1 cellular context compared by ENCODE assay signal in the genomic region with DNA sequence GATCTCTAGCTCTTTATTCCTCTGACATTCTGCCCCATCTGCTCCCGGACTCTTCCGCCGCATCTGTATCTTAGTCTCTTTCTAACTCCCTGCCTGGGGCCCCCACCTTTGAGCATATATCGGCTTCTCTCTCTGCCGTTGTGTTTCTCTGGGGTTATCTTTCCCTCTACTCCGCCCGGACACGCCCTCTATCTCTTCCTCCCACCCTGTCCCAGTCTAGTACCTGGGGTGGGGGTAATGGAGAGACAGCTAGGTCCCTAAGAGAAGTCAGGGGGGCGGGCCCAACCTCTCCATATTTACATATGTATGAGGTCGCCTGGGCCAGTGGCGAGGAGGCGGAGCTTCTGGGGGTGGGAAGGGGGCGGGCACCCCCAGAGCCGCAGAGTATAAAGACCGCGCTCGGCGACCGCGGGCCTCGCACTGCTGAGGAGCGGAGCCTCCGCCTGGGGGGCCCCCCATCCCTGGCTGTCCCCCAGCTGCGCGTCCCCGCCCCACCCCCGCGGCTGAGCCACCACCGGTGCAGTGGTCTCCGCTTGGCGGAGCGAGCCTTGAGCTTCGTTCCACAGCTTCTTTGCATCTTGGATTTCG.
A peak's percentile ranks its signal among the peaks of the same experiment; 100 is the strongest.
TF ChIP-seq lines count a peak whose summit lies in the region.

A gene with protein sequence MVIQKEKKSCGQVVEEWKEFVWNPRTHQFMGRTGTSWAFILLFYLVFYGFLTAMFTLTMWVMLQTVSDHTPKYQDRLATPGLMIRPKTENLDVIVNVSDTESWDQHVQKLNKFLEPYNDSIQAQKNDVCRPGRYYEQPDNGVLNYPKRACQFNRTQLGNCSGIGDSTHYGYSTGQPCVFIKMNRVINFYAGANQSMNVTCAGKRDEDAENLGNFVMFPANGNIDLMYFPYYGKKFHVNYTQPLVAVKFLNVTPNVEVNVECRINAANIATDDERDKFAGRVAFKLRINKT (plus strand): TSS at position 418 of the 588 bp plus-strand sequence. CDS start 593 bp downstream, outside the sequence.

TF ChIP-seq in K562, 482 proteins besides CTCF, POLR2A, EP300 and RAD21 (continues in another document):
- TF ChIP-seq, protein P1, sequence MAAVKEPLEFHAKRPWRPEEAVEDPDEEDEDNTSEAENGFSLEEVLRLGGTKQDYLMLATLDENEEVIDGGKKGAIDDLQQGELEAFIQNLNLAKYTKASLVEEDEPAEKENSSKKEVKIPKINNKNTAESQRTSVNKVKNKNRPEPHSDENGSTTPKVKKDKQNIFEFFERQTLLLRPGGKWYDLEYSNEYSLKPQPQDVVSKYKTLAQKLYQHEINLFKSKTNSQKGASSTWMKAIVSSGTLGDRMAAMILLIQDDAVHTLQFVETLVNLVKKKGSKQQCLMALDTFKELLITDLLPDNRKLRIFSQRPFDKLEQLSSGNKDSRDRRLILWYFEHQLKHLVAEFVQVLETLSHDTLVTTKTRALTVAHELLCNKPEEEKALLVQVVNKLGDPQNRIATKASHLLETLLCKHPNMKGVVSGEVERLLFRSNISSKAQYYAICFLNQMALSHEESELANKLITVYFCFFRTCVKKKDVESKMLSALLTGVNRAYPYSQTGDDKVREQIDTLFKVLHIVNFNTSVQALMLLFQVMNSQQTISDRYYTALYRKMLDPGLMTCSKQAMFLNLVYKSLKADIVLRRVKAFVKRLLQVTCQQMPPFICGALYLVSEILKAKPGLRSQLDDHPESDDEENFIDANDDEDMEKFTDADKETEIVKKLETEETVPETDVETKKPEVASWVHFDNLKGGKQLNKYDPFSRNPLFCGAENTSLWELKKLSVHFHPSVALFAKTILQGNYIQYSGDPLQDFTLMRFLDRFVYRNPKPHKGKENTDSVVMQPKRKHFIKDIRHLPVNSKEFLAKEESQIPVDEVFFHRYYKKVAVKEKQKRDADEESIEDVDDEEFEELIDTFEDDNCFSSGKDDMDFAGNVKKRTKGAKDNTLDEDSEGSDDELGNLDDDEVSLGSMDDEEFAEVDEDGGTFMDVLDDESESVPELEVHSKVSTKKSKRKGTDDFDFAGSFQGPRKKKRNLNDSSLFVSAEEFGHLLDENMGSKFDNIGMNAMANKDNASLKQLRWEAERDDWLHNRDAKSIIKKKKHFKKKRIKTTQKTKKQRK (IDR thresholded peaks at IDR 0.05; ENCODE audit: borderline replicate concordance, low read depth, low read length) = no peak
- TF ChIP-seq TCF3 (CRISPR knock-in tag; IDR thresholded peaks at IDR 0.05) = peak; percentile 49; the same call in 1 of the 2 replicates
- no peak for TF ChIP-seq ZEB2 (IDR thresholded peaks at IDR 0.05)
- no peak for TF ChIP-seq ZC3H8 (IDR thresholded peaks at IDR 0.05)
- TF ChIP-seq EP400 (IDR thresholded peaks at IDR 0.05) = 0 out of 2 replicates have a peak, but pooled peaks have one; percentile 11
- TF ChIP-seq, protein P2, sequence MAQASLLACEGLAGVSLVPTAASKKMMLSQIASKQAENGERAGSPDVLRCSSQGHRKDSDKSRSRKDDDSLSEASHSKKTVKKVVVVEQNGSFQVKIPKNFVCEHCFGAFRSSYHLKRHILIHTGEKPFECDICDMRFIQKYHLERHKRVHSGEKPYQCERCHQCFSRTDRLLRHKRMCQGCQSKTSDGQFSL (CRISPR knock-in tag; IDR thresholded peaks at IDR 0.05) = peak; percentile 94
- TF ChIP-seq, protein P2 (tag; IDR thresholded peaks at IDR 0.05) = peak in 1 of 2 experiments; percentile 88; a peak in 2 of 4 replicates
- peak; percentile 63; the same call in 1 of the 2 replicates for TF ChIP-seq ZBTB7A (IDR thresholded peaks at IDR 0.05; ENCODE audit: borderline replicate concordance, control insufficient read depth, low read depth, low read length)
- peak; percentile 88 for TF ChIP-seq POLR2G (IDR thresholded peaks at IDR 0.05; ENCODE audit: low read depth, low read length)
- TF ChIP-seq, protein P3, sequence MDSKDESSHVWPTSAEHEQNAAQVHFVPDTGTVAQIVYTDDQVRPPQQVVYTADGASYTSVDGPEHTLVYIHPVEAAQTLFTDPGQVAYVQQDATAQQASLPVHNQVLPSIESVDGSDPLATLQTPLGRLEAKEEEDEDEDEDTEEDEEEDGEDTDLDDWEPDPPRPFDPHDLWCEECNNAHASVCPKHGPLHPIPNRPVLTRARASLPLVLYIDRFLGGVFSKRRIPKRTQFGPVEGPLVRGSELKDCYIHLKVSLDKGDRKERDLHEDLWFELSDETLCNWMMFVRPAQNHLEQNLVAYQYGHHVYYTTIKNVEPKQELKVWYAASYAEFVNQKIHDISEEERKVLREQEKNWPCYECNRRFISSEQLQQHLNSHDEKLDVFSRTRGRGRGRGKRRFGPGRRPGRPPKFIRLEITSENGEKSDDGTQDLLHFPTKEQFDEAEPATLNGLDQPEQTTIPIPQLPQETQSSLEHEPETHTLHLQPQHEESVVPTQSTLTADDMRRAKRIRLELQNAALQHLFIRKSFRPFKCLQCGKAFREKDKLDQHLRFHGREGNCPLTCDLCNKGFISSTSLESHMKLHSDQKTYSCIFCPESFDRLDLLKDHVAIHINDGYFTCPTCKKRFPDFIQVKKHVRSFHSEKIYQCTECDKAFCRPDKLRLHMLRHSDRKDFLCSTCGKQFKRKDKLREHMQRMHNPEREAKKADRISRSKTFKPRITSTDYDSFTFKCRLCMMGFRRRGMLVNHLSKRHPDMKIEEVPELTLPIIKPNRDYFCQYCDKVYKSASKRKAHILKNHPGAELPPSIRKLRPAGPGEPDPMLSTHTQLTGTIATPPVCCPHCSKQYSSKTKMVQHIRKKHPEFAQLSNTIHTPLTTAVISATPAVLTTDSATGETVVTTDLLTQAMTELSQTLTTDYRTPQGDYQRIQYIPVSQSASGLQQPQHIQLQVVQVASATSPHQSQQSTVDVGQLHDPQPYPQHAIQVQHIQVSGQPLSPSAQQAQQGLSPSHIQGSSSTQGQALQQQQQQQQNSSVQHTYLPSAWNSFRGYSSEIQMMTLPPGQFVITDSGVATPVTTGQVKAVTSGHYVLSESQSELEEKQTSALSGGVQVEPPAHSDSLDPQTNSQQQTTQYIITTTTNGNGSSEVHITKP (IDR thresholded peaks at IDR 0.05; ENCODE audit: partially characterized antibody) = peak; percentile 35
- no peak for TF ChIP-seq PPARD (CRISPR knock-in tag; IDR thresholded peaks at IDR 0.05)
- no peak for TF ChIP-seq EZH2 (IDR thresholded peaks at IDR 0.05; ENCODE audit: borderline replicate concordance, low read depth, low read length)
- TF ChIP-seq SMAD4 (CRISPR knock-in tag; conservative IDR thresholded peaks at IDR 0.05) = no peak
- TF ChIP-seq STAG1 (CRISPR knock-in tag; IDR thresholded peaks at IDR 0.05; ENCODE audit: borderline replicate concordance) = no peak
- TF ChIP-seq MBD2 (IDR thresholded peaks at IDR 0.05; ENCODE audit: borderline replicate concordance, low read depth) = 0 out of 2 replicates have a peak, but pooled peaks have one; percentile 18
- peak; percentile 63 for TF ChIP-seq NCOR1 (IDR thresholded peaks at IDR 0.05)
- TF ChIP-seq, protein P4, sequence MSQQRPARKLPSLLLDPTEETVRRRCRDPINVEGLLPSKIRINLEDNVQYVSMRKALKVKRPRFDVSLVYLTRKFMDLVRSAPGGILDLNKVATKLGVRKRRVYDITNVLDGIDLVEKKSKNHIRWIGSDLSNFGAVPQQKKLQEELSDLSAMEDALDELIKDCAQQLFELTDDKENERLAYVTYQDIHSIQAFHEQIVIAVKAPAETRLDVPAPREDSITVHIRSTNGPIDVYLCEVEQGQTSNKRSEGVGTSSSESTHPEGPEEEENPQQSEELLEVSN (IDR thresholded peaks at IDR 0.05; ENCODE audit: borderline replicate concordance in 1 of 2, extremely low read depth in 1 of 2, insufficient read depth in 1 of 2, insufficient read length in 1 of 2, low read depth in 1 of 2, low read length in 1 of 2, poor library complexity in 1 of 2, severe bottlenecking in 1 of 2) = peak in 1 of 2 experiments; percentile 9
- TF ChIP-seq U2AF1 (optimal IDR thresholded peaks at IDR 0.05; ENCODE audit: low read depth, low read length) = no peak
- TF ChIP-seq XRCC3 (IDR thresholded peaks at IDR 0.05) = no peak
- TF ChIP-seq CBFA2T2 (conservative IDR thresholded peaks at IDR 0.05) = peak; percentile 69
- TF ChIP-seq, protein P5, sequence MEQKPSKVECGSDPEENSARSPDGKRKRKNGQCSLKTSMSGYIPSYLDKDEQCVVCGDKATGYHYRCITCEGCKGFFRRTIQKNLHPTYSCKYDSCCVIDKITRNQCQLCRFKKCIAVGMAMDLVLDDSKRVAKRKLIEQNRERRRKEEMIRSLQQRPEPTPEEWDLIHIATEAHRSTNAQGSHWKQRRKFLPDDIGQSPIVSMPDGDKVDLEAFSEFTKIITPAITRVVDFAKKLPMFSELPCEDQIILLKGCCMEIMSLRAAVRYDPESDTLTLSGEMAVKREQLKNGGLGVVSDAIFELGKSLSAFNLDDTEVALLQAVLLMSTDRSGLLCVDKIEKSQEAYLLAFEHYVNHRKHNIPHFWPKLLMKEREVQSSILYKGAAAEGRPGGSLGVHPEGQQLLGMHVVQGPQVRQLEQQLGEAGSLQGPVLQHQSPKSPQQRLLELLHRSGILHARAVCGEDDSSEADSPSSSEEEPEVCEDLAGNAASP (IDR thresholded peaks at IDR 0.05) = no peak
- peak; percentile 44; the same call in 1 of the 2 replicates for TF ChIP-seq SP1 (CRISPR knock-in tag; IDR thresholded peaks at IDR 0.05)
- TF ChIP-seq ZNF354B (CRISPR knock-in tag; IDR thresholded peaks at IDR 0.05) = no peak
- TF ChIP-seq, protein P6, sequence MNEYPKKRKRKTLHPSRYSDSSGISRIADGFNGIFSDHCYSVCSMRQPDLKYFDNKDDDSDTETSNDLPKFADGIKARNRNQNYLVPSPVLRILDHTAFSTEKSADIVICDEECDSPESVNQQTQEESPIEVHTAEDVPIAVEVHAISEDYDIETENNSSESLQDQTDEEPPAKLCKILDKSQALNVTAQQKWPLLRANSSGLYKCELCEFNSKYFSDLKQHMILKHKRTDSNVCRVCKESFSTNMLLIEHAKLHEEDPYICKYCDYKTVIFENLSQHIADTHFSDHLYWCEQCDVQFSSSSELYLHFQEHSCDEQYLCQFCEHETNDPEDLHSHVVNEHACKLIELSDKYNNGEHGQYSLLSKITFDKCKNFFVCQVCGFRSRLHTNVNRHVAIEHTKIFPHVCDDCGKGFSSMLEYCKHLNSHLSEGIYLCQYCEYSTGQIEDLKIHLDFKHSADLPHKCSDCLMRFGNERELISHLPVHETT (CRISPR knock-in tag; conservative IDR thresholded peaks at IDR 0.05 in 1 of 2, IDR thresholded peaks at IDR 0.05 in 1 of 2) = no peak
- TF ChIP-seq, protein P7, sequence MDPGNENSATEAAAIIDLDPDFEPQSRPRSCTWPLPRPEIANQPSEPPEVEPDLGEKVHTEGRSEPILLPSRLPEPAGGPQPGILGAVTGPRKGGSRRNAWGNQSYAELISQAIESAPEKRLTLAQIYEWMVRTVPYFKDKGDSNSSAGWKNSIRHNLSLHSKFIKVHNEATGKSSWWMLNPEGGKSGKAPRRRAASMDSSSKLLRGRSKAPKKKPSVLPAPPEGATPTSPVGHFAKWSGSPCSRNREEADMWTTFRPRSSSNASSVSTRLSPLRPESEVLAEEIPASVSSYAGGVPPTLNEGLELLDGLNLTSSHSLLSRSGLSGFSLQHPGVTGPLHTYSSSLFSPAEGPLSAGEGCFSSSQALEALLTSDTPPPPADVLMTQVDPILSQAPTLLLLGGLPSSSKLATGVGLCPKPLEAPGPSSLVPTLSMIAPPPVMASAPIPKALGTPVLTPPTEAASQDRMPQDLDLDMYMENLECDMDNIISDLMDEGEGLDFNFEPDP (CRISPR knock-in tag; IDR thresholded peaks at IDR 0.05) = no peak
- peak; percentile 63; the same call in 1 of the 2 replicates for TF ChIP-seq TAL1 (IDR thresholded peaks at IDR 0.05)
- TF ChIP-seq MTA3 (IDR thresholded peaks at IDR 0.05; ENCODE audit: borderline replicate concordance) = peak; percentile 84
- TF ChIP-seq POU5F1 (IDR thresholded peaks at IDR 0.05; ENCODE audit: borderline replicate concordance, low read depth, low read length, partially characterized antibody) = no peak
- peak in 1 of 2 experiments; percentile 51; a peak in 1 of 4 replicates for TF ChIP-seq NONO (IDR thresholded peaks at IDR 0.05; ENCODE audit: low read depth in 2 of 2, low read length in 1 of 2)
- TF ChIP-seq HMGN3 (IDR thresholded peaks at IDR 0.05; ENCODE audit: borderline replicate concordance, extremely low read depth, insufficient read length, low read depth, low read length) = peak; percentile 26
- no peak for TF ChIP-seq FOXA1 (IDR thresholded peaks at IDR 0.05; ENCODE audit: borderline replicate concordance)
- TF ChIP-seq ZFX (CRISPR knock-in tag; IDR thresholded peaks at IDR 0.05) = peak; percentile 48
- peak in 1 of 2 experiments; percentile 77; a peak in 2 of 4 replicates for TF ChIP-seq RCOR1 (IDR thresholded peaks at IDR 0.05; ENCODE audit: borderline replicate concordance in 1 of 2, low read depth in 2 of 2, low read length in 2 of 2)
- no peak for TF ChIP-seq ELF1 (tag; IDR thresholded peaks at IDR 0.05)
- TF ChIP-seq CREBBP (IDR thresholded peaks at IDR 0.05; ENCODE audit: low read depth, low read length) = no peak
- TF ChIP-seq, protein P8, sequence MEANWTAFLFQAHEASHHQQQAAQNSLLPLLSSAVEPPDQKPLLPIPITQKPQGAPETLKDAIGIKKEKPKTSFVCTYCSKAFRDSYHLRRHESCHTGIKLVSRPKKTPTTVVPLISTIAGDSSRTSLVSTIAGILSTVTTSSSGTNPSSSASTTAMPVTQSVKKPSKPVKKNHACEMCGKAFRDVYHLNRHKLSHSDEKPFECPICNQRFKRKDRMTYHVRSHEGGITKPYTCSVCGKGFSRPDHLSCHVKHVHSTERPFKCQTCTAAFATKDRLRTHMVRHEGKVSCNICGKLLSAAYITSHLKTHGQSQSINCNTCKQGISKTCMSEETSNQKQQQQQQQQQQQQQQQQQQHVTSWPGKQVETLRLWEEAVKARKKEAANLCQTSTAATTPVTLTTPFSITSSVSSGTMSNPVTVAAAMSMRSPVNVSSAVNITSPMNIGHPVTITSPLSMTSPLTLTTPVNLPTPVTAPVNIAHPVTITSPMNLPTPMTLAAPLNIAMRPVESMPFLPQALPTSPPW (CRISPR knock-in tag; IDR thresholded peaks at IDR 0.05) = peak; percentile 60
- TF ChIP-seq TSC22D4 (tag; IDR thresholded peaks at IDR 0.05) = no peak
- peak; percentile 40; the same call in 1 of the 2 replicates for TF ChIP-seq POLR2AphosphoS5 (IDR thresholded peaks at IDR 0.05; ENCODE audit: control insufficient read depth, insufficient read depth, low read depth, low read length)
- TF ChIP-seq MECOM (CRISPR knock-in tag; IDR thresholded peaks at IDR 0.05) = peak; percentile 11; the same call in 1 of the 2 replicates
- TF ChIP-seq FOXK2 (conservative IDR thresholded peaks at IDR 0.05 in 1 of 2, IDR thresholded peaks at IDR 0.05 in 1 of 2; ENCODE audit: low read depth in 2 of 2) = peak; percentile 87 to 91
- TF ChIP-seq ZNF23 (CRISPR knock-in tag; IDR thresholded peaks at IDR 0.05) = no peak
- no peak for TF ChIP-seq ADNP (tag; IDR thresholded peaks at IDR 0.05)
- TF ChIP-seq CTBP1 (IDR thresholded peaks at IDR 0.05; ENCODE audit: borderline replicate concordance) = peak; percentile 8; the same call in 1 of the 2 replicates
- TF ChIP-seq KDM1A (IDR thresholded peaks at IDR 0.05) = peak in 1 of 2 experiments; percentile 21; a peak in 1 of 4 replicates
